Comparison of ENCODE assay signal across 23 cellular contexts in the genomic region with DNA sequence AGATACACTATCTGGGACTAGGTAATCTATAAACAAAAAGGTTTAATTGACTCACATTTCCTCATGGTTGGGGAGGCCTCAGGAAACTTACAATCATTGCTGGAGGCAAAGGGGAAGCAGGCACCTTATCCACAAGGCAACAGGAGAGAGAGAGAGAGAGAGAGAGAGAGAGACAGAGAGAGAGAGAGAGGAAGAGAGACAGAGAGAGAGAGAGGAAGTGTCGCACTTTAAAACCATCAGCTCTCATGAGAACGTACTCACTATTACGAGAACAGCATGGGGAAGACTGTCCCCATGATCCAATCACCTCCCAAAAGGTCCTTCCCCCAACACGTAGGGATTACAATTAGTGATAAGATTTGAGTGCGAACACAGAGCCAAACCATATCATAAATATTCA.
"Had no signal": no experiment of that assay in that cellular context is flagged by ENCODE, and none has a peak within 500 bp of the region (broad histone marks: within the 10 kb centered on the region; RNA-seq: fewer than 3 reads in every experiment).

No MANE protein-coding gene starts in this region.

- ATAC-seq: activated CD4-positive, CD25-positive, alpha-beta regulatory T cell treated with anti-CD3 and anti-CD28 coated beads, Interleukin-2, amount 50 U/mL, for 24 hours; activated T-cell treated with anti-CD3 and anti-CD28 coated beads, Interleukin-2, amount 50 U/mL, for 72 hours; naive thymus-derived CD8-positive, alpha-beta T cell; stimulated activated memory B cell treated with anti-CD40 and anti-IgM and Interleukin-4, amounts not matched to agents 10 μg/mL and 1 μg/mL and 100 μg/mL, for 72 hours; upper lobe of right lung had no signal

- H3K4me3 Mint-ChIP-seq: activated naive CD8-positive, alpha-beta T cell treated with anti-CD3 and anti-CD28 coated beads, Interleukin-2, amount 10 ng/mL, durations not matched to agents 7 days and 5 days; endodermal cell; naive thymus-derived CD8-positive, alpha-beta T cell; stimulated activated memory B cell treated with anti-CD40 and anti-IgM and Interleukin-4, amounts not matched to agents 10 μg/mL and 1 μg/mL and 100 μg/mL, for 72 hours had no signal

- H3K9me3 ChIP-seq: sigmoid colon, upper lobe of right lung had no signal

- H3K27me3 Mint-ChIP-seq: activated naive CD8-positive, alpha-beta T cell treated with anti-CD3 and anti-CD28 coated beads, Interleukin-2, amount 10 ng/mL, durations not matched to agents 7 days and 5 days; naive thymus-derived CD8-positive, alpha-beta T cell; stimulated activated memory B cell treated with anti-CD40 and anti-IgM and Interleukin-4, amounts not matched to agents 10 μg/mL and 1 μg/mL and 100 μg/mL, for 72 hours had no signal

- H3K27me3 ChIP-seq: cardiac muscle cell, hepatocyte, sigmoid colon, spleen, upper lobe of right lung had no signal

- H3K36me3 ChIP-seq: cardiac muscle cell, sigmoid colon, spleen, upper lobe of right lung had no signal

- H3K27ac ChIP-seq: cardiac muscle cell, dorsolateral prefrontal cortex, epithelial cell of prostate, hepatocyte, sigmoid colon, upper lobe of right lung had no signal

- H3K4me1 Mint-ChIP-seq: stimulated activated memory B cell treated with anti-CD40 and anti-IgM and Interleukin-4, amounts not matched to agents 10 μg/mL and 1 μg/mL and 100 μg/mL, for 72 hours had no signal

- H3K79me2 ChIP-seq: hepatocyte had no signal

- DNase-seq: activated CD4-positive, alpha-beta T cell treated with anti-CD3 and anti-CD28 coated beads, Interleukin-2, amount 50 U/mL, for 1 hour; activated CD8-positive, alpha-beta memory T cell treated with anti-CD3 and anti-CD28 coated beads, Interleukin-2, amount 50 U/mL, for 4 hours; activated gamma-delta T cell; activated naive CD8-positive, alpha-beta T cell treated with anti-CD3 and anti-CD28 coated beads, Interleukin-2, amount 10 ng/mL, durations not matched to agents 7 days and 5 days; activated T-cell treated with anti-CD3 and anti-CD28 coated beads, Interleukin-2, amount 50 U/mL, for 72 hours; amygdala; dorsolateral prefrontal cortex; endodermal cell; foreskin fibroblast; mesenchymal stem cell; naive thymus-derived CD8-positive, alpha-beta T cell; nucleus accumbens; sigmoid colon; spleen; stimulated activated CD4-positive, alpha-beta T cell treated with anti-CD3 and anti-CD28 coated beads, Interleukin-4, amount 100 ng/mL, for 4 hours; T-helper 1 cell; T1000; upper lobe of right lung had no signal

- H3K4me2 ChIP-seq: hepatocyte had no signal

- H3K27ac Mint-ChIP-seq: activated naive CD8-positive, alpha-beta T cell treated with anti-CD3 and anti-CD28 coated beads, Interleukin-2, amount 10 ng/mL, durations not matched to agents 7 days and 5 days; endodermal cell; stimulated activated memory B cell treated with anti-CD40 and anti-IgM and Interleukin-4, amounts not matched to agents 10 μg/mL and 1 μg/mL and 100 μg/mL, for 72 hours had no signal

- H3K36me3 Mint-ChIP-seq: naive thymus-derived CD8-positive, alpha-beta T cell; stimulated activated memory B cell treated with anti-CD40 and anti-IgM and Interleukin-4, amounts not matched to agents 10 μg/mL and 1 μg/mL and 100 μg/mL, for 72 hours had no signal

- H2AFZ ChIP-seq: hepatocyte had no signal

- H3K4me3 ChIP-seq: cardiac muscle cell, dorsolateral prefrontal cortex, hepatocyte, sigmoid colon, spleen, upper lobe of right lung had no signal
